In genomic region chr16:80915079-80915450, GRCh38 we compare ENCODE assay signal across 9 cellular contexts.
"Had no signal": no experiment of that assay in that cellular context is flagged by ENCODE, and none has a peak within 500 bp of the region (broad histone marks: within the 10 kb centered on the region; RNA-seq: fewer than 3 reads in every experiment).

No MANE protein-coding gene starts in this region.

- H3K4me3 Mint-ChIP-seq: HFFc6 had no signal

- H3K9me3 ChIP-seq: HAP-1 had no signal

- H3K4me3 ChIP-seq: GM23248, HAP-1, K562 had no signal

- DNase-seq: GM23248, GOT3, H7, HFFc6, IMR-90, KG1 had no signal

- ATAC-seq: HCT116, K562 had no signal

- H3K27ac Mint-ChIP-seq: HFFc6 had no signal

- H3K9ac ChIP-seq: GM23248 had no signal

- H3K27ac ChIP-seq: GM23248 had no signal

- H2AFZ ChIP-seq: GM23248 had no signal

- H3K36me3 ChIP-seq: HAP-1 had no signal
